In the genomic region with DNA sequence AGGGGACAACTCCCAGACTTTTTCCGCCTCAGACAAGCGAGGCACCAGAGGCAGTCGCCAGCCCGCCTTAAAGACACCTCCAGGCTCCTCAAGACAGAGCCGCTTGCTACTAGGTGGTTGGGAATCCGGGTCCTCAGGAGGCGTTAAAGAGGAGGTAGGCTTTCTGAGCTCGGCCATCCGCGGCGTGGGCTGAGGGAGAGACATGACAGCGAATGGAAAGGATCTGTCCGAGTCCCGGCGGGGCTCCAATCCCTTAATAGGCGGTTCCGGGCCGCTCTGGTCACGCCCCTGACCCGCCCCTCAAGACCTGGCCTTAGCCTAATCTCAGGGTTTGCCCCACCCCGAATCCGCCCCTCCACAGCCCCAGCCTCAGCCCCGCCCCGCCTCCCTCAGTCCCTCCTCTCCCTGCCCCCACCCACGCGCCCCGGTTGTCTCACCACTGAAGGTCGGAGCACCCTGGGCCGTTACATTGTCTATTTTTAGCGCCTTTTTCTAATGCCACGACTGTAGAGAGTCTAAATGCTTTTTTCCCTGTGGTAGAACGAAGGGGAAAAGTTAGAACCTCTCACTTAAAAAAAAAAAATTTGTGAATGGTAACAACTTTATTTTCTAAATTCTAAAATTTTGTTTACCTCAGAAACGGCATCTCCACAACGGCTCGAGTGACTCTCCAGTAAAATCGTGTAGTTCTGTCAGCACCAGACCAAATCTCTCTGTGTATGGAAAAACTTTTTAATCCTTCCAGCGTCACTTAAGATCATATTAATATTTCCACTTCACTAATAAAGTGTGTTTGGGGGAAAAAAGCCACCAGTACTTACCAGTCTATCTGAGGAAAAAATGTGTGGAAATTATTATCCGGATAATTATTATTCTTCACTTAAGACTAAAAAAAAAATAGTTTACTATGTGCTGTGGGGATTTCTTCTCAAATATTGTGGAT, we compare ENCODE assay signal across 8 cellular contexts. TPM values are rescaled to one million over a fixed set of nuclear protein-coding genes. Genes with fewer than 3 reads are reported as not detected.
DNase-seq lines count a peak whose midpoint lies in the region; ATAC-seq, FAIRE-seq and TF ChIP-seq lines count a peak whose summit lies in the region.

A gene (minus strand): TSS at position 229 of the 943 bp plus-strand sequence. CDS start 25 bp downstream, at position 204.

- FAIRE-seq in GM18507 (lab: Jason Lieb, UNC) = peak; percentile 92

- no peaks in the 10 kb centered on the region for H3K36me3 Mint-ChIP-seq in progenitor cell of endocrine pancreas (ENCODE audit: insufficient read depth)

- intact Hi-C loops in adrenal gland (cut with DNase I) (no loop called here), left ventricle myocardium superior (cut with micrococcal nuclease) (no loop called here)

- H3K27me3 Mint-ChIP-seq in progenitor cell of endocrine pancreas = peaks cover 19% of the 10 kb centered on the region

- peak within 1 kb of the TSS in 2 of 5 donors; percentile 50 to 60 for H3K27ac ChIP-seq in adrenal gland

- no peaks in the 10 kb centered on the region for H3K36me3 ChIP-seq in adrenal gland (replicated peaks in 1 of 2)

- peaks cover 0 to 6% of the 10 kb centered on the region in 2 donors for H3K4me1 ChIP-seq in adrenal gland (replicated peaks in 1 of 2)

- H3K4me3 ChIP-seq in adrenal gland = peak within 1 kb of the TSS in 2 of 4 donors; percentile 44 to 53

- 4 to 9% (median 6%) methylated on average over 17 to 38 of the region's 38 CpGs for WGBS in adrenal gland, 4 donors

- no peaks in the 10 kb centered on the region for H3K27me3 ChIP-seq in adrenal gland

- ATAC-seq in HG02759 (IDR thresholded peaks at IDR 0.05; ENCODE audit: unreplicated experiment) = peak; percentile 86
- ATAC-seq in left ventricle myocardium superior = peak; percentile 99

- TF ChIP-seq CTCF in adrenal gland (IDR thresholded peaks at IDR 0.05) (no peak), progenitor cell of endocrine pancreas (IDR thresholded peaks at IDR 0.05; ENCODE audit: unreplicated experiment) (no peak)

- peak in 1 of 2 donors; percentile 59 for TF ChIP-seq POLR2A in adrenal gland (IDR thresholded peaks at IDR 0.05)

- H3K9me3 Mint-ChIP-seq in progenitor cell of endocrine pancreas (ENCODE audit: low read depth) = no peaks in the 10 kb centered on the region

- peak within 1 kb of the TSS; percentile 74 for H3K27ac Mint-ChIP-seq in progenitor cell of endocrine pancreas

- H3K4me3 Mint-ChIP-seq in progenitor cell of endocrine pancreas (ENCODE audit: low read depth) = peak within 1 kb of the TSS; percentile 80

- peak; percentile 69 for DNase-seq in AG08395 (ENCODE audit: low spot score)
- peak; percentile 44 for DNase-seq in GM18507 (ENCODE audit: extremely low spot score, insufficient read length, low read depth)
- DNase-seq in NCI-H1930 (lab: John Stamatoyannopoulos, UW) = peak; percentile 49 to 63
- peak; percentile 84 to 93 (median 87) for DNase-seq in adrenal gland
- DNase-seq in left ventricle myocardium superior = peak; percentile 90
- peak; percentile 67 for DNase-seq in progenitor cell of endocrine pancreas (ENCODE audit: low spot score, unreplicated experiment)
- DNase-seq in Kasumi-1 (lab: John Stamatoyannopoulos, UW) = no peak

- H3K4me1 Mint-ChIP-seq in progenitor cell of endocrine pancreas (ENCODE audit: low read depth) = peaks cover 2% of the 10 kb centered on the region

- H3K9me3 ChIP-seq in adrenal gland (replicated peaks in 1 of 3) = no peaks in the 10 kb centered on the region

RNA-seq across cellular contexts. Expression of the gene that starts here (rescaled TPM):
- under 1 TPM in 4 of 8 donors, not detected in 4; 0.10 to 0.11 (median 0.10) TPM for total RNA-seq in adrenal gland
- polyA plus RNA-seq in adrenal gland = under 1 TPM; 0.07 to 0.20 (median 0.16) TPM
- total RNA-seq in left ventricle myocardium superior = 0.10 TPM
- 0.07 and 0.13 TPM in 2 replicates for total RNA-seq in progenitor cell of endocrine pancreas

Comparison
In these comparisons a context has a peak if more than half of its experiments do, and no peak if none do; other contexts are left out.
1. Peak in DNase-seq in adrenal gland; RNA of the gene not detected or under 1 TPM.
2. Peak in DNase-seq and ATAC-seq in left ventricle myocardium superior; RNA of the gene not detected or under 1 TPM.
3. Peak in DNase-seq in progenitor cell of endocrine pancreas; RNA of the gene not detected or under 1 TPM.
4. DNase-seq: peak in AG08395 (single experiment), GM18507 (single experiment) and NCI-H1930 (2 of 2); none in Kasumi-1 (0 of 2).